Comparison of ENCODE assay signal across 1 cellular context in genomic region chrX:118325453-118325852, GRCh38.
TF ChIP-seq lines count a peak whose summit lies in the region.

No MANE protein-coding gene starts in this region.

TF ChIP-seq in GM23338, 12 proteins besides CTCF, POLR2A, EP300 and RAD21 (continued from another document):
- TF ChIP-seq ZNF462 (CRISPR knock-in tag; IDR thresholded peaks at IDR 0.05) (no peak), JUNB (IDR thresholded peaks at IDR 0.05; ENCODE audit: unreplicated experiment) (no peak), EZH2 (IDR thresholded peaks at IDR 0.05; ENCODE audit: low read depth, unreplicated experiment) (no peak)
